Comparison of ENCODE assay signal across 9 cellular contexts in genomic region chr5:119322312-119322947, GRCh38. TPM values are rescaled to one million over a fixed set of nuclear protein-coding genes. Genes with fewer than 3 reads are reported as not detected.
DNase-seq lines count a peak whose midpoint lies in the region; ATAC-seq and TF ChIP-seq lines count a peak whose summit lies in the region.
"Had no signal": no experiment of that assay in that cellular context is flagged by ENCODE, and none has a peak within 500 bp of the region (broad histone marks: within the 10 kb centered on the region; RNA-seq: fewer than 3 reads in every experiment).

No MANE protein-coding gene starts in this region.

- H3K27me3 ChIP-seq in AG04450 (ENCODE audit: control insufficient read depth, insufficient read depth, low read length) (no peaks in the 10 kb centered on the region), HCT116 (ENCODE audit: insufficient read depth, low read length) (no peaks in the 10 kb centered on the region), psoas muscle (ENCODE audit: insufficient read depth in 3 of 3, low read length in 2 of 3) (no peaks in the 10 kb centered on the region)
- H3K27me3 ChIP-seq: stomach had no signal

- no peak for TF ChIP-seq CTCF in AG04450 (IDR thresholded peaks at IDR 0.05; ENCODE audit: low read depth, low read length)
- no peak for TF ChIP-seq CTCF in HCT116 (IDR thresholded peaks at IDR 0.05 in 2 of 3, conservative IDR thresholded peaks at IDR 0.05 in 1 of 3; ENCODE audit: borderline replicate concordance in 1 of 3, insufficient read depth in 1 of 3, low read depth in 2 of 3, low read length in 2 of 3)
- TF ChIP-seq CTCF in psoas muscle (IDR thresholded peaks at IDR 0.05), result no peak

- POLR2A ChIA-PET in AG04450 (lab: Yijun Ruan, JAX) (no interaction called here), HCT116 (lab: Charles Lee) (no interaction called here)

- RAD21 ChIA-PET in HCT116 (lab: Charles Lee; ENCODE audit: low non-redundant PET in 1 of 2, low total read pairs in 2 of 2, uncharacterized antibody in 2 of 2, unreplicated experiment in 2 of 2), result no interaction called here

- intact Hi-C loops in HCT116 (cut with micrococcal nuclease) (no loop called here), psoas muscle (cut with DNase I) (no loop called here)

- H2AFZ ChIP-seq in HCT116 (ENCODE audit: low read depth, low read length, poor library complexity, severe bottlenecking), result no peak overlapping the region

- H3K27me3 Mint-ChIP-seq in activated T-helper 17 cell treated with anti-CD3 and anti-CD28 coated beads, Interleukin-2, amount 50 U/mL, for 72 hours, result no peaks in the 10 kb centered on the region

- no peak overlapping the region for H3K4me3 ChIP-seq in AG04450 (ENCODE audit: low read depth, low read length)
- no peak overlapping the region for H3K4me3 ChIP-seq in HCT116 (replicated peaks in 1 of 2; ENCODE audit: low read depth in 1 of 2, low read length in 2 of 2)
- no peak overlapping the region for H3K4me3 ChIP-seq in mesodermal cell (ENCODE audit: extremely low read depth, insufficient read depth, low read length, poor library complexity, severe bottlenecking)
- no peak overlapping the region for H3K4me3 ChIP-seq in psoas muscle
- H3K4me3 ChIP-seq: stomach had no signal

- H3K9me3 ChIP-seq in AG04450 (ENCODE audit: control insufficient read depth, insufficient read depth, low read length) (no peaks in the 10 kb centered on the region), HCT116 (ENCODE audit: control insufficient read depth in 1 of 2, insufficient read depth in 1 of 2, low read depth in 1 of 2, low read length in 2 of 2) (no peaks in the 10 kb centered on the region), mesodermal cell (ENCODE audit: control insufficient read depth, low read length) (no peaks in the 10 kb centered on the region), psoas muscle (no peaks in the 10 kb centered on the region)
- H3K9me3 ChIP-seq: stomach had no signal

- no peak overlapping the region for H3K9ac ChIP-seq in HCT116 (ENCODE audit: low read length)

- TF ChIP-seq POLR2A in HCT116 (IDR thresholded peaks at IDR 0.05; ENCODE audit: borderline replicate concordance, extremely low read depth, insufficient read depth, insufficient read length), result no peak

- TF ChIP-seq RAD21 in HCT116 (IDR thresholded peaks at IDR 0.05; ENCODE audit: low read depth), result no peak

- H3K4me1 Mint-ChIP-seq in activated T-helper 17 cell treated with anti-CD3 and anti-CD28 coated beads, Interleukin-2, amount 50 U/mL, for 72 hours, result peaks cover 69% of the 10 kb centered on the region

- DNase-seq in AG04450 (ENCODE audit: low read depth, low spot score) (no peak), HCT116 (ENCODE audit: low read depth, low spot score) (no peak), psoas muscle (no peak), Kasumi-1 (lab: John Stamatoyannopoulos, UW) (no peak)
- DNase-seq in stimulated activated naive CD4-positive, alpha-beta T cell (lab: John Stamatoyannopoulos, UW), result no peak
- DNase-seq: stomach had no signal

- peak overlapping the region; percentile 79 for H3K4me3 Mint-ChIP-seq in activated T-helper 17 cell treated with anti-CD3 and anti-CD28 coated beads, Interleukin-2, amount 50 U/mL, for 72 hours

- peaks cover 5% of the 10 kb centered on the region; the same call in 1 of the 2 replicates for H3K79me2 ChIP-seq in HCT116 (ENCODE audit: insufficient read depth, low read length)

- no peaks in the 10 kb centered on the region for H3K36me3 ChIP-seq in HCT116 (ENCODE audit: control insufficient read depth in 1 of 2, insufficient read depth in 2 of 2, low read length in 2 of 2)
- no peaks in the 10 kb centered on the region for H3K36me3 ChIP-seq in mesodermal cell (ENCODE audit: control insufficient read depth, insufficient read depth, low read length)
- H3K36me3 ChIP-seq in psoas muscle (ENCODE audit: insufficient read depth in 1 of 2, low read depth in 1 of 2), result no peaks in the 10 kb centered on the region
- H3K36me3 ChIP-seq: stomach had no signal

- no peaks in the 10 kb centered on the region for H3K9me3 Mint-ChIP-seq in activated T-helper 17 cell treated with anti-CD3 and anti-CD28 coated beads, Interleukin-2, amount 50 U/mL, for 72 hours

- H4K20me1 ChIP-seq in HCT116 (ENCODE audit: insufficient read depth), result no peaks in the 10 kb centered on the region

- H3K27ac ChIP-seq in AG04450 (ENCODE audit: low read depth, low read length) (peak overlapping the region; percentile 33), HCT116 (ENCODE audit: low read depth, low read length) (peak overlapping the region; percentile 83), mesodermal cell (ENCODE audit: low read depth, low read length, severe bottlenecking) (peak overlapping the region; percentile 44), psoas muscle (no peak overlapping the region)

- peak; percentile 41 for ATAC-seq in HCT116
- ATAC-seq in activated T-helper 17 cell treated with anti-CD3 and anti-CD28 coated beads, Interleukin-2, amount 50 U/mL, for 72 hours (replicated peaks), result no peak
- no peak for ATAC-seq in psoas muscle
- ATAC-seq in GM18498 (IDR thresholded peaks at IDR 0.05; ENCODE audit: unreplicated experiment), result no peak

- no TSS peak for BruUV-seq in HCT116 (replicated peaks; lab: Mats Ljungman, UMichigan)

- CTCF ChIA-PET in AG04450 (lab: Charles Lee) (interaction anchor here (1.5 to 2.0 kb wide), 2 partner anchors 14 to 54 kb away, joined by 4 to 6 read pairs; no protein-coding TSS in a partner anchor), HCT116 (lab: Charles Lee) (no interaction called here)

- H3K4me2 ChIP-seq in HCT116 (ENCODE audit: low read length), result peak overlapping the region; percentile 81

- H3K27ac Mint-ChIP-seq in activated T-helper 17 cell treated with anti-CD3 and anti-CD28 coated beads, Interleukin-2, amount 50 U/mL, for 72 hours, result peak overlapping the region; percentile 88

- H3K36me3 Mint-ChIP-seq in activated T-helper 17 cell treated with anti-CD3 and anti-CD28 coated beads, Interleukin-2, amount 50 U/mL, for 72 hours (ENCODE audit: low read depth), result peaks cover 68% of the 10 kb centered on the region

- no peaks in the 10 kb centered on the region for H3K9me2 ChIP-seq in HCT116 (ENCODE audit: insufficient read depth)

- 75 to 77% methylated on average over 5 to 7 of the region's 7 CpGs for WGBS in mesodermal cell (ENCODE audit: insufficient coverage in 2 of 2), 2 experiments
- 71 to 75% (median 73%) methylated on average over 7 of the region's 7 CpGs for WGBS in psoas muscle, 3 donors

- H3K4me1 ChIP-seq in HCT116 (ENCODE audit: control insufficient read depth in 1 of 2, insufficient read depth in 2 of 2, low read length in 2 of 2), result peaks cover 35 to 48% of the 10 kb centered on the region in 2 experiments
- H3K4me1 ChIP-seq in mesodermal cell (ENCODE audit: control insufficient read depth, insufficient read depth, low read length, poor library complexity, severe bottlenecking), result peaks cover 51% of the 10 kb centered on the region
- no peaks in the 10 kb centered on the region for H3K4me1 ChIP-seq in psoas muscle

TF ChIP-seq in HCT116, 20 proteins besides CTCF, POLR2A, EP300 and RAD21 (continues in another document):
- no peak for TF ChIP-seq POLR2AphosphoS5 (IDR thresholded peaks at IDR 0.05; ENCODE audit: low read depth, low read length)
- no peak for TF ChIP-seq CEBPB (IDR thresholded peaks at IDR 0.05; ENCODE audit: low read depth)
- TF ChIP-seq ELF1 (IDR thresholded peaks at IDR 0.05; ENCODE audit: borderline replicate concordance, low read depth), result no peak
- TF ChIP-seq ZBTB33 (IDR thresholded peaks at IDR 0.05; ENCODE audit: extremely low read depth, insufficient replicate concordance, low read length), result no peak
- no peak for TF ChIP-seq SP1 (IDR thresholded peaks at IDR 0.05; ENCODE audit: low read depth)
- no peak for TF ChIP-seq ATF3 (IDR thresholded peaks at IDR 0.05)
- TF ChIP-seq MAX (IDR thresholded peaks at IDR 0.05), result no peak
- TF ChIP-seq TCF7L2 (IDR thresholded peaks at IDR 0.05; ENCODE audit: borderline replicate concordance, extremely low read depth, insufficient read depth, insufficient read length), result no peak

RNA-seq across cellular contexts. Expression of gene TNFAIP8, which starts 33.4 kb away (rescaled TPM):
- 48.3 and 56.4 TPM in 2 replicates for polyA plus RNA-seq in AG04450 (2011; rRNA removed)
- 25.1 and 36.2 TPM in 2 replicates for polyA minus RNA-seq in AG04450 (2011; rRNA and poly(A)+ RNA removed)
- total RNA-seq in HCT116 (2021; ENCODE audit: unreplicated experiment), result 18.4 TPM
- 12.4 and 16.7 TPM in 2 replicates for polyA plus RNA-seq in HCT116 (2012)
- total RNA-seq in activated T-helper 17 cell treated with anti-CD3 and anti-CD28 coated beads, Interleukin-2, amount 50 U/mL, for 72 hours, result 100 to 1,000 TPM; 129 to 170 TPM
- 19.2 TPM for polyA plus RNA-seq in mesodermal cell (2013, experiment 1 of 2)
- 22.3 TPM for polyA plus RNA-seq in mesodermal cell (2013, experiment 2 of 2)
- total RNA-seq in psoas muscle, result 1 to 10 TPM in 3 of 4 donors, under 1 TPM in 1; 0.73 to 2.5 (median 2.1) TPM
- polyA plus RNA-seq in psoas muscle, result 1 to 10 TPM; 1.2 to 1.6 (median 1.5) TPM
